Comparison of ENCODE assay signal across 1 cellular context in genomic region chr5:119597728-119598298, GRCh38.
TF ChIP-seq lines count a peak whose summit lies in the region.

No MANE protein-coding gene starts in this region.

TF ChIP-seq in GM23338, 12 proteins besides CTCF, POLR2A, EP300 and RAD21 (continued from another document):
- TF ChIP-seq REST (IDR thresholded peaks at IDR 0.05; ENCODE audit: unreplicated experiment): no peak
- TF ChIP-seq ZNF462 (CRISPR knock-in tag; IDR thresholded peaks at IDR 0.05): no peak
- TF ChIP-seq EZH2 (IDR thresholded peaks at IDR 0.05; ENCODE audit: low read depth, unreplicated experiment): no peak
- TF ChIP-seq EZH2phosphoT487 (IDR thresholded peaks at IDR 0.05; ENCODE audit: unreplicated experiment): no peak
